ENCODE assay signal across 8 cellular contexts in genomic region chr17:8079291-8080207, GRCh38. TPM values are rescaled to one million over a fixed set of nuclear protein-coding genes. Genes with fewer than 3 reads are reported as not detected.
DNase-seq lines count a peak whose midpoint lies in the region; ATAC-seq and TF ChIP-seq lines count a peak whose summit lies in the region.

No MANE protein-coding gene starts in this region.

- no peaks in the 10 kb centered on the region for H3K36me3 ChIP-seq in OCI-LY3 (replicated peaks; ENCODE audit: low read depth, low read length)
- no peaks in the 10 kb centered on the region for H3K36me3 ChIP-seq in esophagus muscularis mucosa
- no peaks in the 10 kb centered on the region for H3K36me3 ChIP-seq in muscle layer of duodenum (ENCODE audit: control insufficient read depth in 1 of 2, insufficient read depth in 2 of 2, low read length in 2 of 2)

- H3K27ac ChIP-seq in OCI-LY3 (ENCODE audit: low read length) (no peak overlapping the region), esophagus muscularis mucosa (replicated peaks in 1 of 4) (no peak overlapping the region), muscle layer of duodenum (ENCODE audit: low read length) (no peak overlapping the region)

- no peak for TF ChIP-seq EP300 in esophagus muscularis mucosa (IDR thresholded peaks at IDR 0.05)

- H3K4me1 ChIP-seq in OCI-LY3 (ENCODE audit: low read length) (peaks cover 5% of the 10 kb centered on the region), esophagus muscularis mucosa (peaks cover 12 to 20% (median 17%) of the 10 kb centered on the region in 4 donors), muscle layer of duodenum (ENCODE audit: control insufficient read depth in 1 of 2, insufficient read depth in 2 of 2, low read length in 2 of 2) (peaks cover 0 to 12% of the 10 kb centered on the region in 2 donors)

- peak overlapping the region; percentile 85 for H2AFZ ChIP-seq in OCI-LY3 (ENCODE audit: low read depth, low read length)

- WGBS in esophagus muscularis mucosa, result 4% methylated on average over 32 of the region's 87 CpGs

- TF ChIP-seq CTCF in GM12865 (IDR thresholded peaks at IDR 0.05; ENCODE audit: insufficient read depth, low read depth, low read length, missing control alignments) (peak; percentile 86), OCI-LY3 (IDR thresholded peaks at IDR 0.05; ENCODE audit: low read depth, low read length) (peak; percentile 62), esophagus muscularis mucosa (IDR thresholded peaks at IDR 0.05) (peak in 2 of 3 experiments; percentile 75 to 80)

- H3K79me2 ChIP-seq in OCI-LY3 (ENCODE audit: low read length), result no peaks in the 10 kb centered on the region

- intact Hi-C loops in esophagus muscularis mucosa (cut with DNase I), result loop anchor here (2.0 to 5.0 kb wide), 2 partner anchors 19 to 38 kb away; partner anchors contain the start of gene ALOXE3

- H3K27me3 ChIP-seq in OCI-LY3 (ENCODE audit: low read depth, low read length) (peaks cover 9% of the 10 kb centered on the region; the same call in 1 of the 2 replicates), esophagus muscularis mucosa (peaks cover 0 to 98% (median 36%) of the 10 kb centered on the region in 4 donors), muscle layer of duodenum (ENCODE audit: low read depth, low read length) (peaks cover 23% of the 10 kb centered on the region)

- H3K4me2 ChIP-seq in OCI-LY3 (ENCODE audit: low read length), result peak overlapping the region; percentile 93

- peak overlapping the region; percentile 44; the same call in 1 of the 2 replicates for H3K9ac ChIP-seq in OCI-LY3 (ENCODE audit: low read length)

- H3K4me3 ChIP-seq in GM12865 (ENCODE audit: low read depth, low read length), result peak overlapping the region; percentile 48
- H3K4me3 ChIP-seq in OCI-LY3 (ENCODE audit: low read length), result peak overlapping the region; percentile 73
- peak overlapping the region; percentile 47 to 56 (median 48) for H3K4me3 ChIP-seq in esophagus muscularis mucosa
- H3K4me3 ChIP-seq in muscle layer of duodenum (ENCODE audit: low read depth in 1 of 2, low read length in 2 of 2), result peak overlapping the region; percentile 26 to 62

- no peaks in the 10 kb centered on the region for H4K20me1 ChIP-seq in OCI-LY3 (ENCODE audit: insufficient read depth, low read length)

- peak; percentile 61 for ATAC-seq in HG03571 (IDR thresholded peaks at IDR 0.05; ENCODE audit: unreplicated experiment)
- ATAC-seq in GM18517 (IDR thresholded peaks at IDR 0.05; ENCODE audit: unreplicated experiment), result no peak

- no peak for TF ChIP-seq POLR2A in esophagus muscularis mucosa (IDR thresholded peaks at IDR 0.05; ENCODE audit: low read depth)

- no peaks in the 10 kb centered on the region for H3K9me3 ChIP-seq in OCI-LY3 (ENCODE audit: insufficient read depth, low read length)
- H3K9me3 ChIP-seq in esophagus muscularis mucosa, result no peaks in the 10 kb centered on the region
- H3K9me3 ChIP-seq in muscle layer of duodenum (ENCODE audit: control insufficient read depth in 1 of 2, low read length in 2 of 2), result no peaks in the 10 kb centered on the region

- peak; percentile 73 for DNase-seq in GM12865 (ENCODE audit: low read depth)
- peak; percentile 68 for DNase-seq in activated T-cell treated with anti-CD3 and anti-CD28 coated beads for 4 hours
- DNase-seq in esophagus muscularis mucosa (ENCODE audit: extremely low spot score), result no peak
- peak; percentile 50 to 64 for DNase-seq in stimulated activated CD8-positive, alpha-beta memory T cell treated with anti-CD3 and anti-CD28 coated beads, Interleukin-7, amount 100 ng/mL, for 1 hour (ENCODE audit: low read depth in 2 of 2)

RNA-seq across cellular contexts. Expression of gene ALOX12B, which starts 8.0 kb away (rescaled TPM):
- not detected for total RNA-seq in esophagus muscularis mucosa

RNA-seq across cellular contexts. Expression of gene ALOXE3, which starts 38.8 kb away (rescaled TPM):
- not detected for total RNA-seq in esophagus muscularis mucosa

RNA-seq across cellular contexts. Expression of gene ALOX15B, which starts 40.7 kb away (rescaled TPM):
- total RNA-seq in esophagus muscularis mucosa, result 1 to 10 TPM; 1.3 to 3.7 (median 2.0) TPM

RNA-seq across cellular contexts. Expression of gene HES7, which starts 44.4 kb away (rescaled TPM):
- 1 to 10 TPM in 1 of 4 donors, not detected in 3; 1.4 TPM for total RNA-seq in esophagus muscularis mucosa
